Comparison of ENCODE assay signal across 10 cellular contexts in genomic region chr7:87926581-87927461, GRCh38. TPM values are rescaled to one million over a fixed set of nuclear protein-coding genes. Genes with fewer than 3 reads are reported as not detected.
A peak's percentile ranks its signal among the peaks of the same experiment; 100 is the strongest.
DNase-seq lines count a peak whose midpoint lies in the region; ATAC-seq, FAIRE-seq and TF ChIP-seq lines count a peak whose summit lies in the region.
"Had no signal": no experiment of that assay in that cellular context is flagged by ENCODE, and none has a peak within 500 bp of the region (broad histone marks: within the 10 kb centered on the region; RNA-seq: fewer than 3 reads in every experiment).

No MANE protein-coding gene starts in this region.

- no peaks in the 10 kb centered on the region for H3K79me2 ChIP-seq in K562 (ENCODE audit: control insufficient read depth, insufficient read depth, low read length)

- intact Hi-C loops in K562 (cut with micrococcal nuclease), result no loop called here

- DNase-seq in Jurkat, Clone E6-1 (ENCODE audit: low read depth, low spot score), result peak; percentile 34
- DNase-seq in K562 (ENCODE audit: extremely low read depth in 1 of 4, low spot score in 3 of 4) (peak in 1 of 4 experiments; percentile 22), type B pancreatic cell (ENCODE audit: extremely low spot score, unreplicated experiment) (no peak)
- DNase-seq in T-helper 2 cell treated with Interferon-gamma antibody and Interleukin-4, amounts not matched to agents 5 μg/mL and 100 μg/mL, for 36 hours (ENCODE audit: low spot score), result no peak
- DNase-seq in activated T-cell treated with anti-CD3 and anti-CD28 coated beads, Interleukin-2, amount 50 U/mL, for 1 hour, result no peak
- no peak for DNase-seq in activated CD4-positive, alpha-beta T cell treated with anti-CD3 and anti-CD28 coated beads for 4 hours

- H3K9me1 ChIP-seq in K562 (ENCODE audit: control insufficient read depth, insufficient read depth, low read length), result no peaks in the 10 kb centered on the region

- peaks cover 7% of the 10 kb centered on the region for H3K27me3 Mint-ChIP-seq in type B pancreatic cell
- H3K27me3 Mint-ChIP-seq in T-helper 2 cell treated with Interferon-gamma antibody and Interleukin-4, amounts not matched to agents 5 μg/mL and 100 μg/mL, for 36 hours (ENCODE audit: low read depth), result peaks cover 23% of the 10 kb centered on the region

- H3K4me1 ChIP-seq in K562 (replicated peaks in 1 of 2; ENCODE audit: control insufficient read depth in 2 of 2, insufficient read depth in 2 of 2, low read length in 2 of 2), result no peaks in the 10 kb centered on the region

- no peaks in the 10 kb centered on the region for H3K4me1 Mint-ChIP-seq in type B pancreatic cell (ENCODE audit: unreplicated experiment)
- no peaks in the 10 kb centered on the region for H3K4me1 Mint-ChIP-seq in T-helper 2 cell treated with Interferon-gamma antibody and Interleukin-4, amounts not matched to agents 5 μg/mL and 100 μg/mL, for 36 hours (ENCODE audit: low read depth)

- no peak overlapping the region for H3K4me3 Mint-ChIP-seq in type B pancreatic cell
- H3K4me3 Mint-ChIP-seq in T-helper 2 cell treated with Interferon-gamma antibody and Interleukin-4, amounts not matched to agents 5 μg/mL and 100 μg/mL, for 36 hours, result no peak overlapping the region

- H4K20me1 ChIP-seq in K562 (replicated peaks; ENCODE audit: control insufficient read depth, insufficient read depth, low read length), result no peaks in the 10 kb centered on the region

- no peaks in the 10 kb centered on the region; a peak in 1 of 5 replicates for H3K27me3 ChIP-seq in K562 (ENCODE audit: control insufficient read depth in 2 of 2, insufficient read depth in 2 of 2, low read length in 2 of 2)

- 4% methylated on average over 6 of the region's 6 CpGs for WGBS in K562 (ENCODE audit: insufficient coverage, low coverage, missing lambda C conversion rate)

- no peak for TF ChIP-seq EP300 in K562 (IDR thresholded peaks at IDR 0.05; ENCODE audit: low read length)

- TF ChIP-seq CTCF in K562 (IDR thresholded peaks at IDR 0.05 in 2 of 3, conservative IDR thresholded peaks at IDR 0.05 in 1 of 3; ENCODE audit: insufficient read depth in 2 of 3, low read depth in 1 of 3, low read length in 3 of 3) (0 out of 6 replicates have a peak, but pooled peaks of 1 of the 3 experiments have one; percentile 8), type B pancreatic cell (conservative IDR thresholded peaks at IDR 0.05) (peak; percentile 33)

- H3K9me3 Mint-ChIP-seq in type B pancreatic cell, result no peaks in the 10 kb centered on the region
- H3K9me3 Mint-ChIP-seq in T-helper 2 cell treated with Interferon-gamma antibody and Interleukin-4, amounts not matched to agents 5 μg/mL and 100 μg/mL, for 36 hours, result no peaks in the 10 kb centered on the region

- CTCF ChIA-PET in K562 (lab: Yijun Ruan, JAX; ENCODE audit: low intra/inter-chr PET ratio), result no interaction called here

- no peaks in the 10 kb centered on the region for H3K9me3 ChIP-seq in K562 (replicated peaks; ENCODE audit: control insufficient read depth, insufficient read depth, low read depth, low read length)

- no TSS peak for BruUV-seq in K562 (replicated peaks; lab: Mats Ljungman, UMichigan)

- H3K4me2 ChIP-seq in K562 (ENCODE audit: insufficient read depth, low read length), result no peak overlapping the region

- H2AFZ ChIP-seq in K562 (ENCODE audit: low read depth, low read length), result no peak overlapping the region

- no peaks in the 10 kb centered on the region for H3K36me3 ChIP-seq in K562 (ENCODE audit: control insufficient read depth, insufficient read depth, low read length)

- H3K36me3 Mint-ChIP-seq in type B pancreatic cell, result no peaks in the 10 kb centered on the region
- no peaks in the 10 kb centered on the region for H3K36me3 Mint-ChIP-seq in T-helper 2 cell treated with Interferon-gamma antibody and Interleukin-4, amounts not matched to agents 5 μg/mL and 100 μg/mL, for 36 hours (ENCODE audit: low read depth)

- no peak for FAIRE-seq in K562 (lab: Jason Lieb, UNC)
- FAIRE-seq: islet of Langerhans had no signal

- H3K27ac Mint-ChIP-seq in type B pancreatic cell, result no peak overlapping the region
- H3K27ac Mint-ChIP-seq in T-helper 2 cell treated with Interferon-gamma antibody and Interleukin-4, amounts not matched to agents 5 μg/mL and 100 μg/mL, for 36 hours, result no peak overlapping the region

- in situ Hi-C loops in K562 (cut with MboI), result no loop called here

- peak; percentile 99 for ATAC-seq in GM18505 (IDR thresholded peaks at IDR 0.05; ENCODE audit: unreplicated experiment)
- peak; percentile 98 for ATAC-seq in GM21717 (IDR thresholded peaks at IDR 0.05; ENCODE audit: unreplicated experiment)
- peak; percentile 56; the same call in 2 of the 3 replicates for ATAC-seq in K562

- no peak overlapping the region for H3K4me3 ChIP-seq in Jurkat, Clone E6-1 (ENCODE audit: low read length)
- H3K4me3 ChIP-seq in K562, result no peak overlapping the region
- H3K4me3 ChIP-seq: SK-N-MC had no signal

- no peak for TF ChIP-seq RAD21 in K562 (CRISPR knock-in tag; conservative IDR thresholded peaks at IDR 0.05 in 1 of 2, IDR thresholded peaks at IDR 0.05 in 1 of 2)

- no peak overlapping the region for H3K27ac ChIP-seq in K562 (ENCODE audit: extremely low read depth, low read depth, low read length)
- H3K27ac ChIP-seq: SK-N-MC had no signal

- TF ChIP-seq POLR2A in GM18505 (IDR thresholded peaks at IDR 0.05; ENCODE audit: borderline replicate concordance, extremely low read depth, insufficient read depth, insufficient read length) (peak; percentile 56), K562 (conservative IDR thresholded peaks at IDR 0.05) (no peak)

- no peak overlapping the region for H3K9ac ChIP-seq in K562 (ENCODE audit: insufficient read depth in 1 of 2, low read depth in 2 of 2, low read length in 2 of 2)

- POLR2A ChIA-PET in K562 (lab: Yijun Ruan, JAX), result interaction anchor here (1.7 kb wide), 1 partner anchor 16 kb away, joined by 3 read pairs; no protein-coding TSS in a partner anchor

RNA-seq across cellular contexts. Expression of gene ADAM22, which starts 7.2 kb away (rescaled TPM):
- polyA plus RNA-seq in Jurkat, Clone E6-1 (2012; ENCODE audit: insufficient read depth, insufficient read length), result 10.0 TPM
- total RNA-seq in K562 (2011; cell fraction: chromatin; rRNA removed; ENCODE audit: low replicate concordance), result 0.56 and 0.70 TPM in 2 replicates
- total RNA-seq in K562 (2011; cell fraction: nucleolus; rRNA removed), result 0.13 and 0.17 TPM in 2 replicates
- 0.53 and 0.73 TPM in 2 replicates for total RNA-seq in K562 (2011; cell fraction: nucleoplasm; rRNA removed)
- total RNA-seq in K562 (2014; rRNA removed) (0.09 and 0.33 TPM in 2 replicates), K562 (2014; rRNA removed; fragmentation: Illumina TruSeq; extraction: Trizol) (0.18 and 0.29 TPM in 2 replicates), K562 (2015; rRNA removed; fragmentation: Illumina TruSeq; extraction: Trizol) (0.58 and 0.83 TPM in 2 replicates), K562 (2021) (0.18 and 0.40 TPM in 2 replicates), type B pancreatic cell (ENCODE audit: low replicate concordance) (2.9 and 8.1 TPM in 2 replicates)
- polyA plus RNA-seq in K562 (2011; rRNA removed) (0.24 and 0.49 TPM in 2 replicates), K562 (2014; fragmentation: Illumina TruSeq; extraction: Trizol) (0.12 and 0.36 TPM in 2 replicates), K562 (2014; fragmentation: Nextera tagmentation; extraction: Ambion mirVana) (under 1 TPM; 0.01 to 0.03 TPM), K562 (2014; rRNA removed) (0.05 and 0.07 TPM in 2 replicates)
- polyA plus RNA-seq in K562 (2011; cell fraction: cytosol; rRNA removed), result 0.07 and 0.15 TPM in 2 replicates
- polyA plus RNA-seq in K562 (2011; cell fraction: nucleus; rRNA removed), result 0.84 and 1.2 TPM in 2 replicates
- polyA plus RNA-seq in K562 (2012), result 0.23 and 0.25 TPM in 2 replicates
- 1.1 and 1.9 TPM in 2 replicates for polyA minus RNA-seq in K562 (2011; rRNA and poly(A)+ RNA removed)
- polyA minus RNA-seq in K562 (2011; cell fraction: cytosol; rRNA and poly(A)+ RNA removed), result 1.4 TPM in 1 of 2 replicates, not detected in the other
- 1.2 and 1.9 TPM in 2 replicates for polyA minus RNA-seq in K562 (2011; cell fraction: nucleus; rRNA and poly(A)+ RNA removed)

RNA-seq across cellular contexts. Expression of gene DBF4, which starts 50.5 kb away (rescaled TPM):
- 64.6 TPM for polyA plus RNA-seq in Jurkat, Clone E6-1 (2012; ENCODE audit: insufficient read depth, insufficient read length)
- total RNA-seq in K562 (2011; cell fraction: chromatin; rRNA removed; ENCODE audit: low replicate concordance), result 49.4 and 110 TPM in 2 replicates
- total RNA-seq in K562 (2011; cell fraction: nucleolus; rRNA removed), result 37.6 and 41.4 TPM in 2 replicates
- total RNA-seq in K562 (2011; cell fraction: nucleoplasm; rRNA removed), result 56.9 and 57.0 TPM in 2 replicates
- total RNA-seq in K562 (2014; rRNA removed), result 106 and 132 TPM in 2 replicates
- 134 and 156 TPM in 2 replicates for total RNA-seq in K562 (2014; rRNA removed; fragmentation: Illumina TruSeq; extraction: Trizol)
- total RNA-seq in K562 (2015; rRNA removed; fragmentation: Illumina TruSeq; extraction: Trizol), result 139 and 145 TPM in 2 replicates
- 104 and 105 TPM in 2 replicates for total RNA-seq in K562 (2021)
- polyA plus RNA-seq in K562 (2011; rRNA removed), result 25.9 and 37.8 TPM in 2 replicates
- 9.1 and 12.5 TPM in 2 replicates for polyA plus RNA-seq in K562 (2011; cell fraction: cytosol; rRNA removed)
- 24.3 and 24.5 TPM in 2 replicates for polyA plus RNA-seq in K562 (2011; cell fraction: nucleus; rRNA removed)
- polyA plus RNA-seq in K562 (2012), result 51.2 and 79.2 TPM in 2 replicates
- 81.5 and 106 TPM in 2 replicates for polyA plus RNA-seq in K562 (2014; fragmentation: Illumina TruSeq; extraction: Trizol)
- 10 to 100 TPM; 38.4 to 43.5 TPM for polyA plus RNA-seq in K562 (2014; fragmentation: Nextera tagmentation; extraction: Ambion mirVana)
- polyA plus RNA-seq in K562 (2014; rRNA removed), result 56.2 and 67.4 TPM in 2 replicates
- polyA minus RNA-seq in K562 (2011; rRNA and poly(A)+ RNA removed), result 27.5 and 30.3 TPM in 2 replicates
- polyA minus RNA-seq in K562 (2011; cell fraction: cytosol; rRNA and poly(A)+ RNA removed), result 20.8 and 22.8 TPM in 2 replicates
- polyA minus RNA-seq in K562 (2011; cell fraction: nucleus; rRNA and poly(A)+ RNA removed), result 63.8 and 64.0 TPM in 2 replicates
- total RNA-seq in type B pancreatic cell (ENCODE audit: low replicate concordance), result 15.2 and 37.8 TPM in 2 replicates

RNA-seq across cellular contexts. Expression of gene SLC25A40, which starts 50.7 kb away (rescaled TPM):
- 31.5 TPM for polyA plus RNA-seq in Jurkat, Clone E6-1 (2012; ENCODE audit: insufficient read depth, insufficient read length)
- total RNA-seq in K562 (2011; cell fraction: chromatin; rRNA removed; ENCODE audit: low replicate concordance), result 23.2 and 75.9 TPM in 2 replicates
- total RNA-seq in K562 (2011; cell fraction: nucleolus; rRNA removed), result 11.2 and 11.7 TPM in 2 replicates
- total RNA-seq in K562 (2011; cell fraction: nucleoplasm; rRNA removed), result 22.0 and 43.4 TPM in 2 replicates
- total RNA-seq in K562 (2014; rRNA removed) (6.7 and 9.9 TPM in 2 replicates), K562 (2014; rRNA removed; fragmentation: Illumina TruSeq; extraction: Trizol) (28.1 and 31.1 TPM in 2 replicates), K562 (2015; rRNA removed; fragmentation: Illumina TruSeq; extraction: Trizol) (25.0 and 26.5 TPM in 2 replicates), K562 (2021) (39.6 and 43.2 TPM in 2 replicates), type B pancreatic cell (ENCODE audit: low replicate concordance) (12.9 and 21.9 TPM in 2 replicates)
- polyA plus RNA-seq in K562 (2011; rRNA removed) (34.4 and 44.0 TPM in 2 replicates), K562 (2014; fragmentation: Illumina TruSeq; extraction: Trizol) (26.0 and 26.6 TPM in 2 replicates), K562 (2014; fragmentation: Nextera tagmentation; extraction: Ambion mirVana) (10 to 100 TPM; 19.0 to 25.1 TPM), K562 (2014; rRNA removed) (17.9 and 21.2 TPM in 2 replicates)
- 7.2 and 13.2 TPM in 2 replicates for polyA plus RNA-seq in K562 (2011; cell fraction: cytosol; rRNA removed)
- polyA plus RNA-seq in K562 (2011; cell fraction: nucleus; rRNA removed), result 35.6 and 37.3 TPM in 2 replicates
- 32.7 and 45.5 TPM in 2 replicates for polyA plus RNA-seq in K562 (2012)
- polyA minus RNA-seq in K562 (2011; rRNA and poly(A)+ RNA removed), result 26.6 and 29.1 TPM in 2 replicates
- polyA minus RNA-seq in K562 (2011; cell fraction: cytosol; rRNA and poly(A)+ RNA removed), result 12.8 and 13.7 TPM in 2 replicates
- 35.0 and 41.9 TPM in 2 replicates for polyA minus RNA-seq in K562 (2011; cell fraction: nucleus; rRNA and poly(A)+ RNA removed)
